26 cellular contexts compared by ENCODE assay signal in the genomic region with DNA sequence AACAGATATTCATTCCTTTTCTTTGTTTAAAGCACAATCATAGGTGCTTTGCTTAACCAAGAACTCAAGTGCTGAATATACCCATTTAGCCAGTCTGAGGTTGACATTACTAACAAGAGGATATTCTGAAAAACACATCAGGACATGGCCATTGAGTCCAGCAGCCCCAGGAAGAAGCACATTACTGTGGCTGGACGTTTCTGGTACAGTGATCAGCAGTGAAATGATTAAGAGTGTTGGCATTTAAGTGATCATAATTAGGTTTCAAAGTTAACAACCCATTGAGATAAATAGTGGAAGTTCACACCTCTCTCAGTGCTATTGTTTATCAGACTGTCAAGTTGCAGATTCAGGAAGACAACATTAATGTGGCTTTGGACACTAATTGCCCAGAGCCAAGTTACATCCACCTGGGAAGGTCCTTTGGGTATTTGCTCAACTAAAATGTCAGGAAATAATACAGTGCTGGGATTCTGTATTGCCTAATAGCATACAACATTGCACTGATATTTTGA.
"Had no signal": no experiment of that assay in that cellular context is flagged by ENCODE, and none has a peak within 500 bp of the region (broad histone marks: within the 10 kb centered on the region; RNA-seq: fewer than 3 reads in every experiment).

No MANE protein-coding gene starts in this region.

- H3K4me3 Mint-ChIP-seq: effector memory CD8-positive, alpha-beta T cell; memory B cell; mesothelial cell of epicardium; naive B cell; natural killer cell treated with Interleukin-12 subunit alpha and Interleukin-12 subunit beta and Interleukin-15 and Interleukin-18, amount 100 ng/mL, for 72 hours; neural progenitor cell; stimulated activated effector memory CD8-positive, alpha-beta T cell treated with anti-CD3 and anti-CD28 coated beads, Interleukin-12 subunit alpha, Interleukin-12 subunit beta, amount 100 ng/mL, for 72 hours; type B pancreatic cell had no signal

- ATAC-seq: effector memory CD8-positive, alpha-beta T cell; left colon; left ventricle myocardium superior; mucosa of descending colon; natural killer cell treated with Interleukin-12 subunit alpha and Interleukin-12 subunit beta and Interleukin-15 and Interleukin-18, amount 100 ng/mL, for 72 hours; right cardiac atrium; stimulated activated effector memory CD8-positive, alpha-beta T cell treated with anti-CD3 and anti-CD28 coated beads, Interleukin-12 subunit alpha, Interleukin-12 subunit beta, amount 100 ng/mL, for 72 hours had no signal

- H3K36me3 Mint-ChIP-seq: memory B cell; mesothelial cell of epicardium; naive B cell; natural killer cell treated with Interleukin-12 subunit alpha and Interleukin-12 subunit beta and Interleukin-15 and Interleukin-18, amount 100 ng/mL, for 72 hours; neural progenitor cell; stimulated activated effector memory CD8-positive, alpha-beta T cell treated with anti-CD3 and anti-CD28 coated beads, Interleukin-12 subunit alpha, Interleukin-12 subunit beta, amount 100 ng/mL, for 72 hours; type B pancreatic cell had no signal

- H3K4me3 ChIP-seq: lung, mucosa of descending colon, neural progenitor cell, sigmoid colon, stomach, thyroid gland had no signal

- H3K9ac ChIP-seq: neural progenitor cell, parathyroid adenoma had no signal

- H3K27ac Mint-ChIP-seq: effector memory CD8-positive, alpha-beta T cell; memory B cell; mesothelial cell of epicardium; naive B cell; natural killer cell treated with Interleukin-12 subunit alpha and Interleukin-12 subunit beta and Interleukin-15 and Interleukin-18, amount 100 ng/mL, for 72 hours; neural progenitor cell; progenitor cell of endocrine pancreas; stimulated activated effector memory CD8-positive, alpha-beta T cell treated with anti-CD3 and anti-CD28 coated beads, Interleukin-12 subunit alpha, Interleukin-12 subunit beta, amount 100 ng/mL, for 72 hours; type B pancreatic cell had no signal

- H3K27me3 Mint-ChIP-seq: progenitor cell of endocrine pancreas, type B pancreatic cell had no signal

- H3K36me3 ChIP-seq: neural progenitor cell, sigmoid colon, stomach, thyroid gland had no signal

- H3K4me1 ChIP-seq: neural progenitor cell, parathyroid adenoma, sigmoid colon, stomach had no signal

- H2AFZ ChIP-seq: neural progenitor cell, parathyroid adenoma had no signal

- H3K27me3 ChIP-seq: neural progenitor cell, sigmoid colon, stomach, thyroid gland had no signal

- H3K4me1 Mint-ChIP-seq: memory B cell; naive B cell; neural progenitor cell; stimulated activated effector memory CD8-positive, alpha-beta T cell treated with anti-CD3 and anti-CD28 coated beads, Interleukin-12 subunit alpha, Interleukin-12 subunit beta, amount 100 ng/mL, for 72 hours had no signal

- FAIRE-seq: endometrium, frontal cortex, keratinocyte had no signal

- H3K9me3 Mint-ChIP-seq: memory B cell, neural progenitor cell, type B pancreatic cell had no signal

- DNase-seq: cortex of kidney; effector memory CD8-positive, alpha-beta T cell; hypothalamus; left colon; left ventricle myocardium superior; mucosa of descending colon; naive B cell; right cardiac atrium; sigmoid colon; stimulated activated CD4-positive, alpha-beta T cell treated with anti-CD3 and anti-CD28 coated beads, Interleukin-2, amount 100 ng/mL, for 24 hours; stimulated activated CD4-positive, alpha-beta T cell treated with anti-CD3 and anti-CD28 coated beads, Interleukin-4, amount 100 ng/mL, for 24 hours; stimulated activated naive CD4-positive, alpha-beta T cell treated with Interleukin-2 at 50 U/mL for 16 hours; stomach; thyroid gland had no signal

- H3K9me3 ChIP-seq: mucosa of descending colon, sigmoid colon, thyroid gland had no signal

- H3K4me2 ChIP-seq: neural progenitor cell had no signal

- H3K27ac ChIP-seq: neural progenitor cell, parathyroid adenoma, sigmoid colon, stomach, thyroid gland had no signal

- H3K79me2 ChIP-seq: parathyroid adenoma had no signal
